In genomic region chr4:2417765-2418651, GRCh38 we compare ENCODE assay signal across 1 cellular context.
TF ChIP-seq lines count a peak whose summit lies in the region.

ZFYVE28 (minus strand) TSS chr4:2418645; CDS start chr4:2418323, 322 bp downstream.

TF ChIP-seq in K562, 482 proteins besides CTCF, POLR2A, EP300 and RAD21 (continued from another document and continues in another):
- TF ChIP-seq ZBTB7A (IDR thresholded peaks at IDR 0.05; ENCODE audit: borderline replicate concordance, control insufficient read depth, low read depth, low read length) = peak; percentile 47; the same call in 1 of the 2 replicates
- TF ChIP-seq E2F1 (CRISPR knock-in tag; IDR thresholded peaks at IDR 0.05) = no peak
- no peak for TF ChIP-seq TAF7 (tag; IDR thresholded peaks at IDR 0.05)
- TF ChIP-seq ZBTB5 (IDR thresholded peaks at IDR 0.05) = no peak
- no peak for TF ChIP-seq FOXJ3 (CRISPR knock-in tag; IDR thresholded peaks at IDR 0.05)
- no peak for TF ChIP-seq ZNF408 (CRISPR knock-in tag; IDR thresholded peaks at IDR 0.05; ENCODE audit: low read depth)
- TF ChIP-seq SIRT6 (IDR thresholded peaks at IDR 0.05; ENCODE audit: low read depth, low read length) = no peak
- TF ChIP-seq ARNT (IDR thresholded peaks at IDR 0.05) = no peak
- no peak for TF ChIP-seq TFAP4 (CRISPR knock-in tag; IDR thresholded peaks at IDR 0.05; ENCODE audit: borderline replicate concordance)
- no peak for TF ChIP-seq HLTF (IDR thresholded peaks at IDR 0.05)
- peak; percentile 66; the same call in 1 of the 2 replicates for TF ChIP-seq PHF8 (IDR thresholded peaks at IDR 0.05; ENCODE audit: borderline replicate concordance, low read length)
- no peak for TF ChIP-seq ELF1 (tag; IDR thresholded peaks at IDR 0.05)
- TF ChIP-seq MAFK (IDR thresholded peaks at IDR 0.05; ENCODE audit: low read length) = no peak
- TF ChIP-seq CREB5 (CRISPR knock-in tag; IDR thresholded peaks at IDR 0.05) = no peak
- peak; percentile 91; the same call in 1 of the 2 replicates for TF ChIP-seq GATAD2B (IDR thresholded peaks at IDR 0.05; ENCODE audit: borderline replicate concordance)
- no peak for TF ChIP-seq NFRKB (IDR thresholded peaks at IDR 0.05; ENCODE audit: low read depth)
- TF ChIP-seq NEUROD1 (IDR thresholded peaks at IDR 0.05; ENCODE audit: borderline replicate concordance, low read depth, low read length, partially characterized antibody) = no peak
- TF ChIP-seq HDAC1 (IDR thresholded peaks at IDR 0.05) = 0 out of 4 replicates have a peak, but pooled peaks of 1 of the 2 experiments have one; percentile 19
- TF ChIP-seq PCBP1 (IDR thresholded peaks at IDR 0.05; ENCODE audit: low read depth, low read length, poor library complexity, severe bottlenecking) = peak; percentile 26
- TF ChIP-seq POLR2AphosphoS5 (IDR thresholded peaks at IDR 0.05; ENCODE audit: control insufficient read depth, insufficient read depth, low read depth, low read length) = no peak
- no peak for TF ChIP-seq ZNF224 (CRISPR knock-in tag; IDR thresholded peaks at IDR 0.05)
- TF ChIP-seq MGA (IDR thresholded peaks at IDR 0.05) = no peak
- TF ChIP-seq E2F6 (IDR thresholded peaks at IDR 0.05; ENCODE audit: borderline replicate concordance in 1 of 2, extremely low read depth in 1 of 2, insufficient read depth in 1 of 2, insufficient read length in 1 of 2, low read depth in 1 of 2, low read length in 1 of 2, poor library complexity in 1 of 2, severe bottlenecking in 1 of 2) = peak in 1 of 2 experiments; percentile 68
- TF ChIP-seq NCOR1 (IDR thresholded peaks at IDR 0.05) = no peak
- no peak for TF ChIP-seq CCAR2 (IDR thresholded peaks at IDR 0.05; ENCODE audit: low read depth, low read length)
- no peak for TF ChIP-seq BRD9 (IDR thresholded peaks at IDR 0.05; ENCODE audit: low read depth, partially characterized antibody)
- peak; percentile 87; the same call in 1 of the 2 replicates for TF ChIP-seq FOXP1 (CRISPR knock-in tag; IDR thresholded peaks at IDR 0.05)
- no peak for TF ChIP-seq NFE2L1 (tag; IDR thresholded peaks at IDR 0.05; ENCODE audit: borderline replicate concordance, low read depth)
- no peak for TF ChIP-seq HMG20A (CRISPR knock-in tag; conservative IDR thresholded peaks at IDR 0.05)
- TF ChIP-seq ZNF740 (CRISPR knock-in tag; IDR thresholded peaks at IDR 0.05) = no peak
- TF ChIP-seq ZNF740 (tag; IDR thresholded peaks at IDR 0.05) = no peak
- TF ChIP-seq TEAD2 (tag; IDR thresholded peaks at IDR 0.05) = no peak
- TF ChIP-seq NRF1 (conservative IDR thresholded peaks at IDR 0.05 in 1 of 2, IDR thresholded peaks at IDR 0.05 in 1 of 2) = peak; percentile 73 to 83; a peak in 2 of 4 replicates
- no peak for TF ChIP-seq EGR1 (conservative IDR thresholded peaks at IDR 0.05)
- no peak for TF ChIP-seq STAT5B (CRISPR knock-in tag; IDR thresholded peaks at IDR 0.05)
- no peak for TF ChIP-seq TCF3 (CRISPR knock-in tag; IDR thresholded peaks at IDR 0.05)
- no peak for TF ChIP-seq NCOA2 (IDR thresholded peaks at IDR 0.05; ENCODE audit: partially characterized antibody in 2 of 2)
- TF ChIP-seq CC2D1A (IDR thresholded peaks at IDR 0.05) = no peak
- no peak for TF ChIP-seq FOSL1 (tag; conservative IDR thresholded peaks at IDR 0.05)
- no peak for TF ChIP-seq NR4A1 (CRISPR knock-in tag; IDR thresholded peaks at IDR 0.05)
- TF ChIP-seq NR4A1 (tag; IDR thresholded peaks at IDR 0.05) = no peak
- no peak for TF ChIP-seq ETV5 (CRISPR knock-in tag; IDR thresholded peaks at IDR 0.05; ENCODE audit: low read depth)
- no peak for TF ChIP-seq ZNF146 (CRISPR knock-in tag; IDR thresholded peaks at IDR 0.05; ENCODE audit: unreplicated experiment)
- TF ChIP-seq MNT (conservative IDR thresholded peaks at IDR 0.05) = no peak
- TF ChIP-seq U2AF1 (optimal IDR thresholded peaks at IDR 0.05; ENCODE audit: low read depth, low read length) = peak; percentile 20
- TF ChIP-seq NR2F6 (CRISPR knock-in tag; IDR thresholded peaks at IDR 0.05) = no peak
- no peak for TF ChIP-seq ADNP (tag; IDR thresholded peaks at IDR 0.05)
- TF ChIP-seq ARID2 (IDR thresholded peaks at IDR 0.05) = no peak
- TF ChIP-seq ZNF584 (CRISPR knock-in tag; IDR thresholded peaks at IDR 0.05; ENCODE audit: low read depth) = no peak
- TF ChIP-seq KAT7 (CRISPR knock-in tag; IDR thresholded peaks at IDR 0.05; ENCODE audit: borderline replicate concordance) = 0 out of 2 replicates have a peak, but pooled peaks have one; percentile 50
